9 cellular contexts compared by ENCODE assay signal in genomic region chr7:32204361-32205018, GRCh38.
DNase-seq lines count a peak whose midpoint lies in the region; ATAC-seq, FAIRE-seq and TF ChIP-seq lines count a peak whose summit lies in the region.
"Had no signal": no experiment of that assay in that cellular context is flagged by ENCODE, and none has a peak within 500 bp of the region (broad histone marks: within the 10 kb centered on the region; RNA-seq: fewer than 3 reads in every experiment).

No MANE protein-coding gene starts in this region.

- no peaks in the 10 kb centered on the region for H3K36me3 Mint-ChIP-seq in chondrocyte (ENCODE audit: low read depth)
- no peaks in the 10 kb centered on the region for H3K36me3 Mint-ChIP-seq in type B pancreatic cell

- TF ChIP-seq CTCF in chondrocyte (IDR thresholded peaks at IDR 0.05) (peak; percentile 93), type B pancreatic cell (conservative IDR thresholded peaks at IDR 0.05) (peak; percentile 91)

- H3K9me3 Mint-ChIP-seq in chondrocyte (ENCODE audit: low read depth) (no peaks in the 10 kb centered on the region), type B pancreatic cell (no peaks in the 10 kb centered on the region)
- H3K9me3 Mint-ChIP-seq: activated B cell treated with CpG ODN at 0.5 μM for 24 hours had no signal

- H3K27me3 Mint-ChIP-seq in chondrocyte (ENCODE audit: low read depth) (peaks cover 13% of the 10 kb centered on the region), type B pancreatic cell (peaks cover 64% of the 10 kb centered on the region)
- H3K27me3 Mint-ChIP-seq: activated B cell treated with CpG ODN at 0.5 μM for 24 hours had no signal

- FAIRE-seq in GM19239 (lab: Jason Lieb, UNC) (no peak), HTR-8/SVneo (lab: Jason Lieb, UNC) (peak; percentile 94)

- peak; percentile 70 for DNase-seq in COR-L47 (lab: John Stamatoyannopoulos, UW)
- peak; percentile 7 for DNase-seq in GM19239 (ENCODE audit: insufficient read length, low spot score)
- DNase-seq in HTR-8/SVneo (ENCODE audit: insufficient read length, low spot score) = peak; percentile 83
- peak; percentile 68 for DNase-seq in NOMO-1 treated with dmso at 0.1 percent for 144 hours (lab: John Stamatoyannopoulos, UW; ENCODE audit: unreplicated experiment)
- no peak for DNase-seq in chondrocyte (ENCODE audit: low spot score)
- no peak for DNase-seq in left lobe of liver (ENCODE audit: low spot score)
- DNase-seq in type B pancreatic cell (ENCODE audit: extremely low spot score, unreplicated experiment) = no peak
- DNase-seq: activated B cell treated with CpG ODN at 0.5 μM for 24 hours had no signal

- peak; percentile 85 for ATAC-seq in left lobe of liver
- ATAC-seq in HG03457 (IDR thresholded peaks at IDR 0.05; ENCODE audit: unreplicated experiment) = no peak

- peaks cover 12% of the 10 kb centered on the region for H3K4me1 Mint-ChIP-seq in chondrocyte (ENCODE audit: low read depth)
- H3K4me1 Mint-ChIP-seq in type B pancreatic cell (ENCODE audit: unreplicated experiment) = no peaks in the 10 kb centered on the region
- H3K4me1 Mint-ChIP-seq: activated B cell treated with CpG ODN at 0.5 μM for 24 hours had no signal

- H3K4me3 Mint-ChIP-seq in chondrocyte (ENCODE audit: unreplicated experiment) (peak overlapping the region; percentile 30), type B pancreatic cell (no peak overlapping the region)
- H3K4me3 Mint-ChIP-seq: activated B cell treated with CpG ODN at 0.5 μM for 24 hours had no signal

- H3K27ac Mint-ChIP-seq in chondrocyte (ENCODE audit: unreplicated experiment) = no peak overlapping the region
- no peak overlapping the region for H3K27ac Mint-ChIP-seq in type B pancreatic cell
- H3K27ac Mint-ChIP-seq: activated B cell treated with CpG ODN at 0.5 μM for 24 hours had no signal

Comparison
In these comparisons a context has a peak if more than half of its experiments do, and no peak if none do; other contexts are left out.
1. DNase-seq: peak in COR-L47 (single experiment), GM19239 (single experiment), HTR-8/SVneo (single experiment) and NOMO-1 treated with dmso at 0.1 percent for 144 hours (single experiment); none in chondrocyte (single experiment), left lobe of liver (single experiment) and type B pancreatic cell (single experiment).